ENCODE assay signal across 13 cellular contexts in genomic region chr1:200894712-200895447, GRCh38. TPM values are rescaled to one million over a fixed set of nuclear protein-coding genes. Genes with fewer than 3 reads are reported as not detected.
A peak's percentile ranks its signal among the peaks of the same experiment; 100 is the strongest.
DNase-seq lines count a peak whose midpoint lies in the region; ATAC-seq, FAIRE-seq and TF ChIP-seq lines count a peak whose summit lies in the region.
"Had no signal": no experiment of that assay in that cellular context is flagged by ENCODE, and none has a peak within 500 bp of the region (broad histone marks: within the 10 kb centered on the region; RNA-seq: fewer than 3 reads in every experiment).

TSS of gene INAVA (plus strand) at chr1:200894900. CDS start at chr1:200898401, 3,501 bp downstream.

- H3K27ac ChIP-seq in mammary epithelial cell (ENCODE audit: insufficient read depth, low read depth, low read length): peak within 1 kb of the TSS; percentile 59
- H3K27ac ChIP-seq: cardiac muscle cell, parathyroid adenoma had no signal

- H3K27me3 Mint-ChIP-seq in IgD-negative memory B cell: peaks cover 7% of the 10 kb centered on the region
- no peaks in the 10 kb centered on the region for H3K27me3 Mint-ChIP-seq in mesothelial cell of epicardium (ENCODE audit: low read depth)

- no peak for ATAC-seq in GM21825 (IDR thresholded peaks at IDR 0.05; ENCODE audit: unreplicated experiment)
- ATAC-seq: activated T-cell treated with anti-CD3 and anti-CD28 coated beads, Interleukin-2, amount 50 U/mL, for 4 hours had no signal

- H3K4me2 ChIP-seq in mammary epithelial cell (ENCODE audit: insufficient read depth, low read depth, low read length): peak within 1 kb of the TSS; percentile 91

- BruUV-seq in mammary epithelial cell (replicated peaks; lab: Mats Ljungman, UMichigan): TSS peak; percentile 78

- peaks cover 32% of the 10 kb centered on the region for H3K79me2 ChIP-seq in mammary epithelial cell (ENCODE audit: insufficient read depth, low read length)
- H3K79me2 ChIP-seq: parathyroid adenoma had no signal

- peak within 1 kb of the TSS; percentile 48 to 76 (median 71) for H3K4me3 ChIP-seq in mammary epithelial cell (replicated peaks in 1 of 3; ENCODE audit: insufficient read depth in 1 of 3, low read depth in 2 of 3, low read length in 3 of 3)
- H3K4me3 ChIP-seq: cardiac muscle cell had no signal

- H3K4me1 Mint-ChIP-seq in IgD-negative memory B cell (peaks cover 13 to 19% (median 19%) of the 10 kb centered on the region in 3 donors), mesothelial cell of epicardium (peaks cover 71% of the 10 kb centered on the region)

- H3K9me3 ChIP-seq in mammary epithelial cell (replicated peaks; ENCODE audit: insufficient read depth, low read length): no peaks in the 10 kb centered on the region

- H3K36me3 Mint-ChIP-seq in IgD-negative memory B cell (peaks cover 5% of the 10 kb centered on the region), mesothelial cell of epicardium (peaks cover 3% of the 10 kb centered on the region)

- no peak for FAIRE-seq in urothelium cell line (lab: Jason Lieb, UNC)

- peak within 1 kb of the TSS; percentile 67 for H3K9ac ChIP-seq in mammary epithelial cell (ENCODE audit: insufficient read depth, low read length)
- H3K9ac ChIP-seq: parathyroid adenoma had no signal

- H3K27ac Mint-ChIP-seq in IgD-negative memory B cell (no peak within 1 kb of the TSS), mesothelial cell of epicardium (peak within 1 kb of the TSS; percentile 95)

- H3K4me1 ChIP-seq in mammary epithelial cell (ENCODE audit: insufficient read depth, low read length): peaks cover 46% of the 10 kb centered on the region
- H3K4me1 ChIP-seq: parathyroid adenoma had no signal

- no peaks in the 10 kb centered on the region for H3K36me3 ChIP-seq in mammary epithelial cell (ENCODE audit: insufficient read depth, low read length)
- H3K36me3 ChIP-seq: cardiac muscle cell had no signal

- in situ Hi-C loops in mammary epithelial cell (cut with MboI; ENCODE audit: low sequenced_read_pairs in 2 of 2): loop anchor here in 1 of 2 donors (10.0 kb wide), 1 partner anchor 150 kb away; no protein-coding TSS in a partner anchor

- H3K9me3 Mint-ChIP-seq in IgD-negative memory B cell (no peaks in the 10 kb centered on the region), mesothelial cell of epicardium (no peaks in the 10 kb centered on the region)
- H3K9me3 Mint-ChIP-seq: activated T-cell treated with anti-CD3 and anti-CD28 coated beads, Interleukin-2, amount 50 U/mL, for 4 hours had no signal

- H4K20me1 ChIP-seq in mammary epithelial cell (ENCODE audit: insufficient read depth, low read length): no peaks in the 10 kb centered on the region

- DNase-seq in mammary epithelial cell (peak; percentile 86), mesothelial cell of epicardium (ENCODE audit: low spot score in 2 of 2, unreplicated experiment in 2 of 2) (no peak), urothelium cell line (ENCODE audit: low spot score) (peak; percentile 42), NCI-H146 treated with DMSO at 0.1 percent for 48 hours (lab: John Stamatoyannopoulos, UW; ENCODE audit: unreplicated experiment) (no peak), iPS-NIHi7 (ENCODE audit: extremely low spot score) (no peak)
- DNase-seq: activated T-cell treated with anti-CD3 and anti-CD28 coated beads, Interleukin-2, amount 50 U/mL, for 4 hours; GDM1; glutamatergic neuron; KBM-7 had no signal

- H3K4me3 Mint-ChIP-seq in IgD-negative memory B cell: peak within 1 kb of the TSS in 3 of 4 donors; percentile 37 to 60 (median 44)
- peak within 1 kb of the TSS; percentile 94 for H3K4me3 Mint-ChIP-seq in mesothelial cell of epicardium
- H3K4me3 Mint-ChIP-seq: activated T-cell treated with anti-CD3 and anti-CD28 coated beads, Interleukin-2, amount 50 U/mL, for 4 hours had no signal

- peak within 1 kb of the TSS; percentile 83 for H2AFZ ChIP-seq in mammary epithelial cell (ENCODE audit: low read depth, low read length)
- H2AFZ ChIP-seq: parathyroid adenoma had no signal

- intact Hi-C loops in mammary epithelial cell (cut with micrococcal nuclease): loop anchor here (2.0 kb wide), 1 partner anchor 220 kb away; no protein-coding TSS in a partner anchor

- no peaks in the 10 kb centered on the region for H3K27me3 ChIP-seq in mammary epithelial cell (ENCODE audit: insufficient read depth, low read length)
- H3K27me3 ChIP-seq: cardiac muscle cell had no signal

- CTCF ChIA-PET in mammary epithelial cell (lab: Charles Lee; ENCODE audit: low non-redundant PET): interaction anchor here (0.6 to 0.7 kb wide), 2 partner anchors 24 to 270 kb away, joined by 4 to 16 read pairs; no protein-coding TSS in a partner anchor

- 5% methylated on average over 10 of the region's 15 CpGs for WGBS in mammary epithelial cell (ENCODE audit: low coverage, missing lambda C conversion rate)

- peak in 1 of 2 donors; percentile 53 for TF ChIP-seq CTCF in mammary epithelial cell (conservative IDR thresholded peaks at IDR 0.05 in 1 of 2, IDR thresholded peaks at IDR 0.05 in 1 of 2; ENCODE audit: extremely low read depth in 1 of 2, insufficient read depth in 1 of 2, low read depth in 1 of 2, low read length in 2 of 2)
- no peak for TF ChIP-seq CTCF in mesothelial cell of epicardium (IDR thresholded peaks at IDR 0.05; ENCODE audit: unreplicated experiment)

- dilution Hi-C loops in mammary epithelial cell (cut with HindIII; ENCODE audit: low sequenced_read_pairs): no loop called here

RNA-seq across cellular contexts. Expression of gene INAVA, which starts in this region (rescaled TPM):
- polyA plus RNA-seq in IgD-negative memory B cell: not detected
- 10 to 100 TPM; 26.5 to 27.2 TPM for total RNA-seq in mammary epithelial cell
- 11.4 TPM for polyA plus RNA-seq in mammary epithelial cell
- polyA minus RNA-seq in mammary epithelial cell: 17.4 TPM
- total RNA-seq in mesothelial cell of epicardium: 34.6 to 36.6 TPM (median 35.7 TPM) in 3 replicates

Comparison
In these comparisons a context has a peak if more than half of its experiments do, and no peak if none do; other contexts are left out.
1. RNA of gene INAVA (polyA plus RNA-seq): 11.4 TPM in mammary epithelial cell (single experiment); not detected in IgD-negative memory B cell (single experiment); every median in the first group is over 10 times any median in the second.
2. DNase-seq: peak in mammary epithelial cell (single experiment) and urothelium cell line (single experiment); none in mesothelial cell of epicardium (0 of 2), NCI-H146 treated with DMSO at 0.1 percent for 48 hours (single experiment) and iPS-NIHi7 (single experiment).